Comparison of ENCODE assay signal across 9 cellular contexts in the genomic region with DNA sequence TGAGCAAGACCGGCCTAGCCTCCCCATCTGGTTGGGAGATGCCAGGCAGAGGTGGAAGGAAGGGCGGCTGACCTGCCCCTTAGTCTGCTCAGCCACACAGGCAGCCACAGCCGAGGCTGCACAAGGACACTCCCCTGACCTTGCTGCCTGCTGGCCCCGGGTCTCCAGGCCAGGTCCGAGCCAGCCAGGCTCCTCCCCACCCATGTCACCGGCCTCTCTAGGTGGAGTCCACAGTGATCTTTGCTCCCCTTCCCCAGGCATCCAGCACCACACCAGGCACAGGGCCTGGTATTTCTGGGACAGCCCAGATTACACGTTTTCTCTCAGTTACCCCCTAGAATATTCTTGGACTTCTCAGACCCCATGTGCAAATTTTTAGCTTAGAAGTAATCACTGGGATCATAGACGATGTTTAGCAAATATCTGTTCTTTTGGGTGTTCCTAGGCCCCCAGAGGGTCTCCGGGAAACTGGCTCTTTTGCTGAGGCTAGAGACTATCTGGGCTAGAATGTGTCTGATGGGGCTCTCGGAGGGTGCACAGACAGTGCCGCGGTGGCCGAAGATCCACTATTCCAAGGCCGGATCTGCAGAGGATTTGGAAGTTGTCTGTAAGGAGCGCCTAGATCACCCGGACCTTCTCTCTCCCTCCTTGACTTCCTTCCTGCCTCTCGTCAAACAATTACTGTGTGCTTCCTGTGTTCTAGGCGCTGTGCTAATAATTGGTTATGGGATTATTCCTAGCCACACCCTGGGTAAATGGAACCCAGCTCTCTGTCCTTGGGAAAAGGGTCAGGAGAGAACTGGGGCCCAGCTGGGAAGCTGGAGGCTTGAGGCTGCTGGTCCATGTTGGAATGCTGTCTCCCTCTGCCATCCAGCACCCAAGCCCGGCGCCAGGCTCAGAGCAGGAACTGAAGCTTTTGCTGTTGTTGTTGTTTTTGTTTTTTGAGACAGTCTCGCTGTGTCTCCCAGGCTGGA. TPM values are rescaled to one million over a fixed set of nuclear protein-coding genes. Genes with fewer than 3 reads are reported as not detected.
A peak's percentile ranks its signal among the peaks of the same experiment; 100 is the strongest.
DNase-seq lines count a peak whose midpoint lies in the region; ATAC-seq and TF ChIP-seq lines count a peak whose summit lies in the region.
"Had no signal": no experiment of that assay in that cellular context is flagged by ENCODE, and none has a peak within 500 bp of the region (broad histone marks: within the 10 kb centered on the region; RNA-seq: fewer than 3 reads in every experiment).

No MANE protein-coding gene starts in this region.

- H3K4me2 ChIP-seq in BLaER1 = peak overlapping the region; percentile 81

- H3K27me3 Mint-ChIP-seq in natural killer cell treated with Interleukin-12 subunit alpha and Interleukin-12 subunit beta and Interleukin-15 and Interleukin-18, amount 100 ng/mL, for 72 hours = no peaks in the 10 kb centered on the region

- ATAC-seq in natural killer cell treated with Interleukin-12 subunit alpha and Interleukin-12 subunit beta and Interleukin-15 and Interleukin-18, amount 100 ng/mL, for 72 hours = no peak
- ATAC-seq in HG02623 (IDR thresholded peaks at IDR 0.05; ENCODE audit: unreplicated experiment) = no peak

- H3K27ac ChIP-seq in BLaER1 (peak overlapping the region; percentile 68), colonic mucosa (peak overlapping the region; percentile 22)

- H3K27me3 ChIP-seq in BLaER1 (no peaks in the 10 kb centered on the region), colonic mucosa (no peaks in the 10 kb centered on the region)

- H3K4me1 Mint-ChIP-seq in natural killer cell treated with Interleukin-12 subunit alpha and Interleukin-12 subunit beta and Interleukin-15 and Interleukin-18, amount 100 ng/mL, for 72 hours (ENCODE audit: low read depth in 2 of 2) = peaks cover 22 to 27% of the 10 kb centered on the region in 2 donors

- peak overlapping the region; percentile 67 to 78 for H3K27ac Mint-ChIP-seq in natural killer cell treated with Interleukin-12 subunit alpha and Interleukin-12 subunit beta and Interleukin-15 and Interleukin-18, amount 100 ng/mL, for 72 hours

- intact Hi-C loops in colonic mucosa (cut with DNase I) = loop anchor here (5.0 kb wide), 1 partner anchor 94 kb away; no protein-coding TSS in a partner anchor

- H3K9me3 ChIP-seq in BLaER1 = peaks cover 3% of the 10 kb centered on the region; the same call in 1 of the 2 replicates
- H3K9me3 ChIP-seq in colonic mucosa = no peaks in the 10 kb centered on the region

- H4K20me1 ChIP-seq in BLaER1 = peaks cover 48% of the 10 kb centered on the region

- DNase-seq in HuH-7 (ENCODE audit: low spot score) = peak; percentile 79
- peak; percentile 57 for DNase-seq in colonic mucosa
- no peak for DNase-seq in natural killer cell treated with Interleukin-12 subunit alpha and Interleukin-12 subunit beta and Interleukin-15 and Interleukin-18, amount 100 ng/mL, for 72 hours (ENCODE audit: low spot score)
- no peak for DNase-seq in SW 1271 (lab: John Stamatoyannopoulos, UW)
- no peak for DNase-seq in NCI-H1694 (lab: John Stamatoyannopoulos, UW)
- DNase-seq in DMS114 treated with DMSO at 0.1 percent for 48 hours (lab: John Stamatoyannopoulos, UW; ENCODE audit: unreplicated experiment) = no peak
- DNase-seq: NCI-H1436 had no signal

- H3K4me3 ChIP-seq in BLaER1 (peak overlapping the region; percentile 2; the same call in 1 of the 2 replicates), colonic mucosa (no peak overlapping the region)

- H3K4me3 Mint-ChIP-seq in natural killer cell treated with Interleukin-12 subunit alpha and Interleukin-12 subunit beta and Interleukin-15 and Interleukin-18, amount 100 ng/mL, for 72 hours = peak overlapping the region; percentile 48

- H3K36me3 Mint-ChIP-seq in natural killer cell treated with Interleukin-12 subunit alpha and Interleukin-12 subunit beta and Interleukin-15 and Interleukin-18, amount 100 ng/mL, for 72 hours = no peaks in the 10 kb centered on the region

- H3K4me1 ChIP-seq in BLaER1 (peaks cover 95% of the 10 kb centered on the region), colonic mucosa (peaks cover 15% of the 10 kb centered on the region)

- H3K9ac ChIP-seq in BLaER1 (peak overlapping the region; percentile 58), colonic mucosa (ENCODE audit: low read depth in 2 of 2, low read length in 2 of 2) (peak overlapping the region in 1 of 2 donors; percentile 15)

- TF ChIP-seq CTCF in colonic mucosa (IDR thresholded peaks at IDR 0.05) = no peak

- no peaks in the 10 kb centered on the region for H3K9me3 Mint-ChIP-seq in natural killer cell treated with Interleukin-12 subunit alpha and Interleukin-12 subunit beta and Interleukin-15 and Interleukin-18, amount 100 ng/mL, for 72 hours

- H3K36me3 ChIP-seq in BLaER1 = peaks cover 14% of the 10 kb centered on the region
- no peaks in the 10 kb centered on the region for H3K36me3 ChIP-seq in colonic mucosa

RNA-seq across cellular contexts. Expression of gene ODC1, which starts 46.9 kb away (rescaled TPM):
- 100 to 1,000 TPM in 1 of 2 donors, 10 to 100 TPM in 1; 45.8 to 107 TPM for total RNA-seq in colonic mucosa
- total RNA-seq in natural killer cell treated with Interleukin-12 subunit alpha and Interleukin-12 subunit beta and Interleukin-15 and Interleukin-18, amount 100 ng/mL, for 72 hours = 100 to 1,000 TPM in 1 of 2 donors, 10 to 100 TPM in 1; 91.5 to 206 TPM

Comparison
In these comparisons a context has a peak if more than half of its experiments do, and no peak if none do; other contexts are left out.
1. DNase-seq: peak in HuH-7 (single experiment) and colonic mucosa (single experiment); none in natural killer cell treated with Interleukin-12 subunit alpha and Interleukin-12 subunit beta and Interleukin-15 and Interleukin-18, amount 100 ng/mL, for 72 hours (single experiment), SW 1271 (0 of 2), NCI-H1694 (single experiment) and DMS114 treated with DMSO at 0.1 percent for 48 hours (single experiment).